1 cellular context compared by ENCODE assay signal in the genomic region with DNA sequence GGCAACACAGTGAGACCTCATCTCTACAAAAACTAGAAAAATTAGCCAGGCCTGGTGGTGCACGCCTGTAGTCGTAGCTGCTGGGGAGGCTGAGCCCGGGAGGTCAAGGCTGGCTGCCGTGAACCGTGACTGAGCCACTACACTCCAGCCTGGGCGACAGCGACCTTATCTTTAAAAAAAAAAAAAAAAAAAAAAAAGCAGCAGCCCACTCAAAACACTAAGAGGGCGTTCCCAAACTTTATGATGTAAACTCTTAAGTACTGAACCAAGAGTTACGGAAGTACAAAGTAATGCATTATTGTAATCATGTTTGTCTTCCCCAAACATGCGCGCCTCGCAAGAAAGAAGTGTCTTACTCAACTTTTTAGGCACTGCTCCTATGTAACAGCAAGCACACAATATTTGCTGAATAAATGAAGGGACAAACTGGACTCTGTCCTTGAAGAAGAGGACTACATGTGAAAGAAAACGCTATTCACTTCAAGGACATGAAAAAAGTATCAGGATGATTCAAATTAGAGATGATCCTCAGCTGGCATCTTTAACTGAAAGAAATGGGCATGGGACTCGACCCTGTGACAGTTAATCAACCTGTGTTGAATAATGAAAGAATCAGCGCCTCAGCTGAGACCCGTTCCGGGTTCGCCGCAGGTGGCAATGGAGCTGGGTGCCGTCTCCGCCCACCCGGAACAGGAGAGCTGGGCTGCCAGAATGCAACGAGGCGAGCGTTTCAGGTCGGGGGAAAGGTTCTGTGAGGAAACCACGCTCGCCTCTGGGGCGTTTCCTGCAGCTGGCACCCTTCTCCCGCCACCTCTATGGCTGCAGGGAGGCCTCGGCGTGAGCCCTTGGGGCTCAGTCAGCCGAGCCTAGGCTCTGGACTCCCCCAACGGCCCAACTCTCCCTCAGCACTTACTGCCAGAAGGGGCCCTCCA.
TF ChIP-seq lines count a peak whose summit lies in the region.

No MANE protein-coding gene starts in this region.

TF ChIP-seq in endothelial cell of umbilical vein, 7 proteins besides CTCF, POLR2A, EP300 and RAD21:
- TF ChIP-seq EZH2 (IDR thresholded peaks at IDR 0.05; ENCODE audit: borderline replicate concordance, low read depth, low read length, severe bottlenecking): no peak
- TF ChIP-seq FOS (IDR thresholded peaks at IDR 0.05; ENCODE audit: borderline replicate concordance, insufficient read depth, low read length): no peak
- TF ChIP-seq, protein P1, sequence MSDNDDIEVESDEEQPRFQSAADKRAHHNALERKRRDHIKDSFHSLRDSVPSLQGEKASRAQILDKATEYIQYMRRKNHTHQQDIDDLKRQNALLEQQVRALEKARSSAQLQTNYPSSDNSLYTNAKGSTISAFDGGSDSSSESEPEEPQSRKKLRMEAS (IDR thresholded peaks at IDR 0.05; ENCODE audit: insufficient read depth, insufficient read length): no peak
- no peak for TF ChIP-seq MYC (IDR thresholded peaks at IDR 0.05; ENCODE audit: low read depth, low read length)
- TF ChIP-seq JUN (IDR thresholded peaks at IDR 0.05; ENCODE audit: borderline replicate concordance, insufficient read depth, insufficient read length, low read depth): no peak
- no peak for TF ChIP-seq GATA2 (IDR thresholded peaks at IDR 0.05; ENCODE audit: insufficient read depth, insufficient read length, low read depth, low read length)
- no peak for TF ChIP-seq POLR2AphosphoS5 (IDR thresholded peaks at IDR 0.05; ENCODE audit: insufficient read depth, low read depth, low read length)
